Comparison of ENCODE assay signal across 33 cellular contexts in the genomic region with DNA sequence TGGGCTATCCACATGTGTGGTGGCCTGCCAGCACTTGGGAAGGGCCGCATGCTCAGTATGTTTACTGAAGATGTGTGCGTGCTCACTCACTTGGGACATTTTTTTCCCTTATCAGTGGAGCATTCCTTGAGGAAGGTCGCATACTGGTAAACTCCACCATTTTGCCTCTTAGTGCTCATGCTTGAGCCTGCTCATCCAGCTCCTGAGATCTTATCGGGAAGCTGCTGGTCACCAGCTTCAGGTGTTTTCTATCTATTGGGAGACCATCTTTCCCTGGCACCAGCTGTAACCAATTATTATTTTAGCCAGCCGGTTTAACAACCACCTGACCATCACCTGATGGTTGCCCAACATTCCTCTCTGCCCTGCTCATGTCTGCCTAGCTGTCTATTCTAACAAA.
"Had no signal": no experiment of that assay in that cellular context is flagged by ENCODE, and none has a peak within 500 bp of the region (broad histone marks: within the 10 kb centered on the region; RNA-seq: fewer than 3 reads in every experiment).

No MANE protein-coding gene starts in this region.

- H3K4me3 ChIP-seq: adrenal gland, ascending aorta, body of pancreas, breast epithelium, cardiac muscle cell had no signal

- H3K4me1 ChIP-seq: adrenal gland, ascending aorta, body of pancreas, breast epithelium had no signal

- H3K27me3 ChIP-seq: adrenal gland, ascending aorta, body of pancreas, brain microvascular endothelial cell, breast epithelium, cardiac muscle cell had no signal

- ATAC-seq: activated naive CD4-positive, alpha-beta T cell treated with anti-CD3 and anti-CD28 coated beads, Interleukin-2, amount 50 U/mL, for 72 hours; activated naive CD8-positive, alpha-beta T cell treated with anti-CD3 and anti-CD28 coated beads, Interleukin-2, amount 50 U/mL, for 24 hours; activated T-cell treated with anti-CD3 and anti-CD28 coated beads, Interleukin-2, amount 50 U/mL, for 4 hours; activated T-cell treated with anti-CD3 and anti-CD28 coated beads, Interleukin-2, amount 50 U/mL, for 72 hours; activated T-helper 17 cell treated with anti-CD3 and anti-CD28 coated beads, Interleukin-2, amount 50 U/mL, for 72 hours; body of pancreas had no signal

- DNase-seq: activated effector memory CD4-positive, alpha-beta T cell treated with anti-CD3 and anti-CD28 coated beads, Interleukin-2, amount 50 U/mL, for 16 hours; activated effector memory CD4-positive, alpha-beta T cell treated with Interleukin-2 at 50 U/mL for 16 hours; activated gamma-delta T cell; activated gamma-delta T cell treated with Interleukin-2 at 50 U/mL for 16 hours; activated naive CD4-positive, alpha-beta T cell; activated naive CD4-positive, alpha-beta T cell treated with anti-CD3 and anti-CD28 coated beads for 36 hours; activated naive CD4-positive, alpha-beta T cell treated with anti-CD3 and anti-CD28 coated beads, Interleukin-2, amount 10 ng/mL, durations not matched to agents 7 days and 5 days; activated naive CD4-positive, alpha-beta T cell treated with anti-CD3 and anti-CD28 coated beads, Interleukin-2, amount 50 U/mL, for 16 hours; activated naive CD4-positive, alpha-beta T cell treated with Interleukin-2 at 50 U/mL for 16 hours; activated naive CD8-positive, alpha-beta T cell treated with anti-CD3 and anti-CD28 coated beads for 36 hours; activated naive CD8-positive, alpha-beta T cell treated with anti-CD3 and anti-CD28 coated beads, Interleukin-2, amount 10 ng/mL, durations not matched to agents 7 days and 5 days; activated naive CD8-positive, alpha-beta T cell treated with anti-CD3 and anti-CD28 coated beads, Interleukin-2, amount 50 U/mL, for 24 hours; activated T-cell treated with anti-CD3 and anti-CD28 coated beads, Interleukin-2, amount 50 U/mL, for 24 hours; activated T-cell treated with anti-CD3 and anti-CD28 coated beads, Interleukin-2, amount 50 U/mL, for 4 hours; activated T-cell treated with anti-CD3 and anti-CD28 coated beads, Interleukin-2, amount 50 U/mL, for 48 hours; activated T-cell treated with anti-CD3 and anti-CD28 coated beads, Interleukin-2, amount 50 U/mL, for 72 hours; adrenal gland; amniotic stem cell; amygdala; anterior cingulate cortex; aorta; body of pancreas; brain microvascular endothelial cell; caudate nucleus; central memory CD4-positive, alpha-beta T cell; cerebellar nuclear complex had no signal

- H3K36me3 ChIP-seq: adrenal gland, ascending aorta, brain microvascular endothelial cell, breast epithelium, cardiac muscle cell had no signal

- H3K27ac ChIP-seq: adrenal gland, ascending aorta, body of pancreas, brain microvascular endothelial cell, breast epithelium, cardiac muscle cell had no signal

- FAIRE-seq: astrocyte, bronchial epithelial cell had no signal
